8 cellular contexts compared by ENCODE assay signal in genomic region chr2:113502213-113503093, GRCh38. TPM values are rescaled to one million over a fixed set of nuclear protein-coding genes. Genes with fewer than 3 reads are reported as not detected.
A peak's percentile ranks its signal among the peaks of the same experiment; 100 is the strongest.
DNase-seq lines count a peak whose midpoint lies in the region; ATAC-seq, FAIRE-seq and TF ChIP-seq lines count a peak whose summit lies in the region.
"Not testable (repeated sequence)": the region's sequence is repeated elsewhere in the genome, so short reads cannot be mapped to it uniquely, and the experiment has no call there.

No MANE protein-coding gene starts in this region.

- peaks cover 27% of the 10 kb centered on the region for H3K27me3 ChIP-seq in astrocyte (ENCODE audit: insufficient read depth, low read length)

- not testable (repeated sequence) for H3K27ac Mint-ChIP-seq in astrocyte (ENCODE audit: unreplicated experiment); glutamatergic neuron (ENCODE audit: unreplicated experiment); mesothelial cell of epicardium

- not testable (repeated sequence) for H3K4me1 Mint-ChIP-seq in astrocyte (ENCODE audit: low read depth, unreplicated experiment); glutamatergic neuron (ENCODE audit: low read depth, unreplicated experiment); mesothelial cell of epicardium

- TF ChIP-seq CTCF in AG09309 (IDR thresholded peaks at IDR 0.05; ENCODE audit: control insufficient read depth, insufficient read depth, low read depth, low read length, missing control alignments); astrocyte (IDR thresholded peaks at IDR 0.05; ENCODE audit: insufficient read depth, low read depth, low read length); glutamatergic neuron (IDR thresholded peaks at IDR 0.05; ENCODE audit: partially characterized antibody, unreplicated experiment); mesothelial cell of epicardium (IDR thresholded peaks at IDR 0.05; ENCODE audit: unreplicated experiment): not testable (repeated sequence)

- H3K27me3 Mint-ChIP-seq in astrocyte (ENCODE audit: low read depth, unreplicated experiment) (peaks cover 20% of the 10 kb centered on the region), mesothelial cell of epicardium (ENCODE audit: low read depth) (peaks cover 61% of the 10 kb centered on the region)
- H3K27me3 Mint-ChIP-seq in glutamatergic neuron (ENCODE audit: unreplicated experiment) = not testable (repeated sequence)

- H2AFZ ChIP-seq in astrocyte (ENCODE audit: low read depth, low read length) = not testable (repeated sequence)

- H3K9me3 ChIP-seq in astrocyte (ENCODE audit: insufficient read depth, low read depth, low read length) = not testable (repeated sequence)

- H3K4me3 ChIP-seq in AG09309 (ENCODE audit: control insufficient read depth, low read depth, low read length) (peak overlapping the region; percentile 24), astrocyte (ENCODE audit: insufficient read depth, low read depth, low read length) (peak overlapping the region; percentile 17), skin epidermis (peak overlapping the region in 6 of 7 experiments; percentile 23 to 50 (median 36))

- DNase-seq in AG09309 (ENCODE audit: low read depth); astrocyte (ENCODE audit: low read depth); mesothelial cell of epicardium (ENCODE audit: low spot score in 2 of 2, unreplicated experiment in 2 of 2): not testable (repeated sequence)
- peak; percentile 10 for DNase-seq in glutamatergic neuron

- FAIRE-seq in astrocyte (lab: Jason Lieb, UNC) = not testable (repeated sequence)

- ATAC-seq in GM19324 (IDR thresholded peaks at IDR 0.05; ENCODE audit: low FRiP score, unreplicated experiment) = peak; percentile 11
- ATAC-seq in HG02973 (IDR thresholded peaks at IDR 0.05; ENCODE audit: unreplicated experiment) = peak; percentile 22
- peak; percentile 33 for ATAC-seq in SK-N-SH treated with all-trans-retinoic acid at 6 μM for 48 hours

- not testable (repeated sequence) for H3K79me2 ChIP-seq in astrocyte (ENCODE audit: insufficient read depth, low read length)

- not testable (repeated sequence) for H3K36me3 ChIP-seq in astrocyte (ENCODE audit: insufficient read depth, low read length)

- not testable (repeated sequence) for H3K9ac ChIP-seq in astrocyte (ENCODE audit: low read length)

- H3K4me1 ChIP-seq in astrocyte (ENCODE audit: insufficient read depth, low read length) = not testable (repeated sequence)

- not testable (repeated sequence) for H3K27ac ChIP-seq in astrocyte (ENCODE audit: low read depth, low read length); skin epidermis

- not testable (repeated sequence) for H3K36me3 Mint-ChIP-seq in astrocyte (ENCODE audit: low read depth, unreplicated experiment); glutamatergic neuron (ENCODE audit: unreplicated experiment); mesothelial cell of epicardium

- peak overlapping the region; percentile 71 for H3K4me2 ChIP-seq in astrocyte (ENCODE audit: low read length)

- H3K4me3 Mint-ChIP-seq in astrocyte (ENCODE audit: unreplicated experiment) (peak overlapping the region; percentile 68), glutamatergic neuron (ENCODE audit: unreplicated experiment) (peak overlapping the region; percentile 49), mesothelial cell of epicardium (peak overlapping the region; percentile 41)

- H3K9me3 Mint-ChIP-seq in astrocyte (ENCODE audit: unreplicated experiment); glutamatergic neuron (ENCODE audit: unreplicated experiment); mesothelial cell of epicardium: not testable (repeated sequence)

- not testable (repeated sequence) for H4K20me1 ChIP-seq in astrocyte (ENCODE audit: insufficient read depth, low read length)

RNA-seq across cellular contexts. Expression of gene FOXD4L1, which starts 4.0 kb away (rescaled TPM):
- total RNA-seq in astrocyte = not detected in 2 replicates
- 0.44 TPM for total RNA-seq in glutamatergic neuron (ENCODE audit: unreplicated experiment)
- total RNA-seq in mesothelial cell of epicardium = 0.16 to 0.50 TPM (median 0.49 TPM) in 3 replicates
